ENCODE assay signal across 1 cellular context in the genomic region with DNA sequence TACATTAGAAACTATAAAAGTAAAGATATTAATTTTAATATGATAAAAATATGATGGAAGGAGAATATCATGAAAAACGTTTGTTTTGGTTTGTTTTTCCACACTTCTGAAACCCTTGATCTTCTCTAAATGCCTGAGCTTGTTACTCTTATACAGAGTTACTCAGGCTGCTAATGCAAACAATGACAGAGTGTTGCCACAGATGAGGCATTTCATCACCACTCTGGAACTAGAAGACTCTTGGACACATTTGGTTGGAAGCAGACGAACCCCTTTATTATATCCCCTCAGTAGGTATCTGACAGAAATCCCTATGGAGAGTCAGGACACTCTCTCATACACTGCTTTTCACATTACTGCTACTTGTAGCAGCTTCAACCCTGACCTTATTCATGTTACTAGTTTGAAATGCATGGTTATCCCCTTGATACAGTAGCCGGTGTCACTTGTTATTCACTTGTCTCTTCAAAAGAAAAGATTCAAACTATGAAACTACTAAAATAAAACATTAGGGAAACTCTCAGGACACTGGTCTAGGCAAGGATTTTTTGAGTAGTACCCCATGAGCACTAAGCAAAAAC.
A peak's percentile ranks its signal among the peaks of the same experiment; 100 is the strongest.
TF ChIP-seq lines count a peak whose summit lies in the region.

No MANE protein-coding gene starts in this region.

TF ChIP-seq in A549, 52 proteins besides CTCF, POLR2A, EP300 and RAD21 (continued from another document):
- TF ChIP-seq CBX8 (IDR thresholded peaks at IDR 0.05) (no peak), POLR2AphosphoS2 (conservative IDR thresholded peaks at IDR 0.05; ENCODE audit: low read length) (no peak), FOSB (CRISPR knock-in tag; IDR thresholded peaks at IDR 0.05) (no peak), RARB (CRISPR knock-in tag; IDR thresholded peaks at IDR 0.05) (no peak), JUNB (IDR thresholded peaks at IDR 0.05) (peak; percentile 40)
